Comparison of ENCODE assay signal across 11 cellular contexts in genomic region chr4:102535398-102536082, GRCh38. TPM values are rescaled to one million over a fixed set of nuclear protein-coding genes. Genes with fewer than 3 reads are reported as not detected.
DNase-seq lines count a peak whose midpoint lies in the region; ATAC-seq and TF ChIP-seq lines count a peak whose summit lies in the region.
"Had no signal": no experiment of that assay in that cellular context is flagged by ENCODE, and none has a peak within 500 bp of the region (broad histone marks: within the 10 kb centered on the region; RNA-seq: fewer than 3 reads in every experiment).

No MANE protein-coding gene starts in this region.

- H3K4me3 ChIP-seq in smooth muscle cell (no peak overlapping the region), trophoblast cell (ENCODE audit: low read depth, low read length) (no peak overlapping the region)
- H3K4me3 ChIP-seq: sigmoid colon had no signal

- no peak overlapping the region for H3K23ac ChIP-seq in trophoblast cell (ENCODE audit: low read length)

- H3K27me3 ChIP-seq in smooth muscle cell (ENCODE audit: low read depth) (no peaks in the 10 kb centered on the region), trophoblast cell (ENCODE audit: insufficient read depth, low read length) (no peaks in the 10 kb centered on the region)
- H3K27me3 ChIP-seq: sigmoid colon had no signal

- H4K91ac ChIP-seq in trophoblast cell (ENCODE audit: low read depth, low read length) = no peak overlapping the region

- peak overlapping the region; percentile 51 for H3K27ac ChIP-seq in smooth muscle cell (ENCODE audit: low read depth)
- H3K27ac ChIP-seq in trophoblast cell (ENCODE audit: low read depth, low read length) = no peak overlapping the region
- H3K27ac ChIP-seq: sigmoid colon had no signal

- H3K79me1 ChIP-seq in trophoblast cell (ENCODE audit: low read length) = no peaks in the 10 kb centered on the region

- 61% methylated on average over 4 of the region's 4 CpGs for WGBS in smooth muscle cell (ENCODE audit: low lambda C conversion rate)
- no CpG with 5 or more reads among the region's 4 CpGs for WGBS in trophoblast cell (ENCODE audit: extremely low coverage, insufficient coverage, insufficient read length)

- peak; percentile 66 for ATAC-seq in HG03064 (IDR thresholded peaks at IDR 0.05; ENCODE audit: low read depth, unreplicated experiment)
- ATAC-seq in activated T-helper 17 cell treated with anti-CD3 and anti-CD28 coated beads, Interleukin-2, amount 50 U/mL, for 72 hours (replicated peaks) = peak; percentile 95

- H3K9ac ChIP-seq in smooth muscle cell (ENCODE audit: low read depth) = no peak overlapping the region
- H3K9ac ChIP-seq in trophoblast cell (ENCODE audit: low read length) = no peak overlapping the region

- no peak overlapping the region for H4K12ac ChIP-seq in trophoblast cell (ENCODE audit: low read depth, low read length)

- H3K4ac ChIP-seq in trophoblast cell (ENCODE audit: low read depth, low read length) = no peak overlapping the region

- H4K20me1 ChIP-seq in smooth muscle cell (ENCODE audit: low read depth) = peaks cover 11% of the 10 kb centered on the region

- no peaks in the 10 kb centered on the region for H3K9me3 Mint-ChIP-seq in activated CD4-positive, alpha-beta T cell treated with anti-CD3 and anti-CD28 coated beads, Interleukin-2, amount 10 ng/mL, durations not matched to agents 24 days and 14 days
- H3K9me3 Mint-ChIP-seq in activated T-helper 17 cell treated with anti-CD3 and anti-CD28 coated beads, Interleukin-2, amount 50 U/mL, for 72 hours = no peaks in the 10 kb centered on the region

- H3K4me2 ChIP-seq in smooth muscle cell = peak overlapping the region; percentile 59
- H3K4me2 ChIP-seq in trophoblast cell (ENCODE audit: low read length) = no peak overlapping the region

- H3K27ac Mint-ChIP-seq in activated CD4-positive, alpha-beta T cell treated with anti-CD3 and anti-CD28 coated beads, Interleukin-2, amount 10 ng/mL, durations not matched to agents 24 days and 14 days = peak overlapping the region; percentile 37
- H3K27ac Mint-ChIP-seq in activated T-helper 17 cell treated with anti-CD3 and anti-CD28 coated beads, Interleukin-2, amount 50 U/mL, for 72 hours = peak overlapping the region; percentile 41

- no peak overlapping the region for H3K14ac ChIP-seq in trophoblast cell (ENCODE audit: low read length)

- H2BK120ac ChIP-seq in trophoblast cell (ENCODE audit: insufficient read depth, low read length, poor library complexity) = no peak overlapping the region

- H3K36me3 Mint-ChIP-seq in activated CD4-positive, alpha-beta T cell treated with anti-CD3 and anti-CD28 coated beads, Interleukin-2, amount 10 ng/mL, durations not matched to agents 24 days and 14 days (ENCODE audit: low read depth) = peaks cover 55% of the 10 kb centered on the region
- H3K36me3 Mint-ChIP-seq in activated T-helper 17 cell treated with anti-CD3 and anti-CD28 coated beads, Interleukin-2, amount 50 U/mL, for 72 hours (ENCODE audit: low read depth) = peaks cover 96% of the 10 kb centered on the region

- H2BK5ac ChIP-seq in trophoblast cell (ENCODE audit: low read depth, low read length, poor library complexity) = no peak overlapping the region

- intact Hi-C loops in activated CD4-positive, alpha-beta T cell treated with anti-CD3 and anti-CD28 coated beads, Interleukin-2, amount 10 ng/mL, durations not matched to agents 24 days and 14 days (cut with micrococcal nuclease) = loop anchor here (1.0 to 2.0 kb wide), 6 partner anchors 8 to 51 kb away; no protein-coding TSS in a partner anchor

- H3F3A ChIP-seq in smooth muscle cell (ENCODE audit: low read depth) = peaks cover 5% of the 10 kb centered on the region

- H3K27me3 Mint-ChIP-seq in activated CD4-positive, alpha-beta T cell treated with anti-CD3 and anti-CD28 coated beads, Interleukin-2, amount 10 ng/mL, durations not matched to agents 24 days and 14 days = no peaks in the 10 kb centered on the region
- H3K27me3 Mint-ChIP-seq in activated T-helper 17 cell treated with anti-CD3 and anti-CD28 coated beads, Interleukin-2, amount 50 U/mL, for 72 hours = no peaks in the 10 kb centered on the region

- no peak for TF ChIP-seq CTCF in smooth muscle cell (IDR thresholded peaks at IDR 0.05; ENCODE audit: borderline replicate concordance, insufficient read depth, poor library complexity, severe bottlenecking)

- no peak overlapping the region for H2AFZ ChIP-seq in smooth muscle cell (ENCODE audit: low read depth)
- no peak overlapping the region for H2AFZ ChIP-seq in trophoblast cell (ENCODE audit: insufficient read depth, low read length, poor library complexity)

- H3K4me1 ChIP-seq in smooth muscle cell (ENCODE audit: low read depth) (no peaks in the 10 kb centered on the region), trophoblast cell (ENCODE audit: control insufficient read depth in 1 of 2, insufficient read depth in 2 of 2, low read length in 2 of 2) (no peaks in the 10 kb centered on the region)
- H3K4me1 ChIP-seq: sigmoid colon had no signal

- no peak for DNase-seq in activated CD4-positive, alpha-beta T cell treated with anti-CD3 and anti-CD28 coated beads, Interleukin-2, amount 10 ng/mL, durations not matched to agents 24 days and 14 days
- DNase-seq in activated CD4-positive, alpha-beta T cell treated with anti-CD3 and anti-CD28 coated beads, Interleukin-2, amount 50 U/mL, for 1 hour = no peak
- DNase-seq in smooth muscle cell (lab: John Stamatoyannopoulos, UW; ENCODE audit: unreplicated experiment) (no peak), germinal center (ENCODE audit: low spot score) (no peak), DMS153 (lab: John Stamatoyannopoulos, UW) (no peak), trophoblast cell (no peak)
- DNase-seq: central memory CD4-positive, alpha-beta T cell; NCI-H2171 treated with DMSO at 0.1 percent for 48 hours; sigmoid colon had no signal

- peaks cover 5% of the 10 kb centered on the region for H3K36me3 ChIP-seq in smooth muscle cell (ENCODE audit: low read depth)
- peaks cover 0 to 4% of the 10 kb centered on the region in 2 experiments for H3K36me3 ChIP-seq in trophoblast cell (ENCODE audit: control insufficient read depth in 1 of 2, insufficient read depth in 2 of 2, low read length in 2 of 2)

- H3K4me1 Mint-ChIP-seq in activated CD4-positive, alpha-beta T cell treated with anti-CD3 and anti-CD28 coated beads, Interleukin-2, amount 10 ng/mL, durations not matched to agents 24 days and 14 days = peaks cover 40% of the 10 kb centered on the region
- peaks cover 32% of the 10 kb centered on the region for H3K4me1 Mint-ChIP-seq in activated T-helper 17 cell treated with anti-CD3 and anti-CD28 coated beads, Interleukin-2, amount 50 U/mL, for 72 hours

- no peak overlapping the region for H2BK12ac ChIP-seq in trophoblast cell (ENCODE audit: low read length)

- no peak overlapping the region for H3K18ac ChIP-seq in trophoblast cell (ENCODE audit: low read length)

- H3K79me2 ChIP-seq in smooth muscle cell (ENCODE audit: low read depth) = peaks cover 20% of the 10 kb centered on the region
- H3K79me2 ChIP-seq in trophoblast cell (ENCODE audit: control insufficient read depth, insufficient read depth, low read length, poor library complexity) = no peaks in the 10 kb centered on the region

- H3K4me3 Mint-ChIP-seq in activated CD4-positive, alpha-beta T cell treated with anti-CD3 and anti-CD28 coated beads, Interleukin-2, amount 10 ng/mL, durations not matched to agents 24 days and 14 days = peak overlapping the region; percentile 20
- peak overlapping the region; percentile 52 for H3K4me3 Mint-ChIP-seq in activated T-helper 17 cell treated with anti-CD3 and anti-CD28 coated beads, Interleukin-2, amount 50 U/mL, for 72 hours

- H3K9me3 ChIP-seq in smooth muscle cell (replicated peaks; ENCODE audit: low read depth) = no peaks in the 10 kb centered on the region
- no peaks in the 10 kb centered on the region for H3K9me3 ChIP-seq in trophoblast cell (ENCODE audit: insufficient read depth, low read depth, low read length)
- H3K9me3 ChIP-seq: sigmoid colon had no signal

- no peak overlapping the region for H4K8ac ChIP-seq in trophoblast cell (ENCODE audit: low read depth, low read length)

- no peak overlapping the region for H2AK5ac ChIP-seq in trophoblast cell (ENCODE audit: low read length)

RNA-seq across cellular contexts. Expression of gene NFKB1, which starts 34.4 kb away (rescaled TPM):
- total RNA-seq in activated CD4-positive, alpha-beta T cell treated with anti-CD3 and anti-CD28 coated beads, Interleukin-2, amount 10 ng/mL, durations not matched to agents 24 days and 14 days = 146 and 148 TPM in 2 replicates
- 100 to 1,000 TPM; 103 to 110 TPM for total RNA-seq in activated T-helper 17 cell treated with anti-CD3 and anti-CD28 coated beads, Interleukin-2, amount 50 U/mL, for 72 hours
- total RNA-seq in smooth muscle cell = 15.6 and 30.4 TPM in 2 replicates
- 16.1 and 20.9 TPM in 2 replicates for polyA plus RNA-seq in smooth muscle cell
- polyA plus RNA-seq in trophoblast cell (2013) = 10.3 and 10.7 TPM in 2 replicates
